1 cellular context compared by ENCODE assay signal in genomic region chr11:269146-269890, GRCh38.
TF ChIP-seq lines count a peak whose summit lies in the region.

No MANE protein-coding gene starts in this region.

TF ChIP-seq in GM12878, 131 proteins besides CTCF, POLR2A, EP300 and RAD21 (continues in another document):
- TF ChIP-seq MAX (IDR thresholded peaks at IDR 0.05; ENCODE audit: low read depth, low read length) (peak; percentile 17; the same call in 1 of the 2 replicates), CHD4 (IDR thresholded peaks at IDR 0.05) (0 out of 2 replicates have a peak, but pooled peaks have one; percentile 19), CREM (IDR thresholded peaks at IDR 0.05; ENCODE audit: low read depth) (peak; percentile 89), LARP7 (IDR thresholded peaks at IDR 0.05) (no peak), KAT2A (conservative IDR thresholded peaks at IDR 0.05; ENCODE audit: control insufficient read depth, low read depth, low read length) (no peak), CBX5 (IDR thresholded peaks at IDR 0.05; ENCODE audit: low read depth) (peak; percentile 81; the same call in 1 of the 2 replicates), REST (IDR thresholded peaks at IDR 0.05; ENCODE audit: low read depth, low read length) (no peak), ZBTB4 (CRISPR knock-in tag; IDR thresholded peaks at IDR 0.05) (no peak), ZSCAN29 (IDR thresholded peaks at IDR 0.05) (no peak), MXI1 (IDR thresholded peaks at IDR 0.05; ENCODE audit: low read depth, low read length) (no peak), RBBP5 (conservative IDR thresholded peaks at IDR 0.05) (no peak), PAX8 (IDR thresholded peaks at IDR 0.05) (no peak), STAT1 (conservative IDR thresholded peaks at IDR 0.05) (no peak), PKNOX1 (IDR thresholded peaks at IDR 0.05) (peak; percentile 94), ZBTB40 (IDR thresholded peaks at IDR 0.05; ENCODE audit: borderline replicate concordance) (no peak; the same call in 1 of the 2 replicates), PML (IDR thresholded peaks at IDR 0.05; ENCODE audit: low read length) (peak; percentile 79), BCL11A (IDR thresholded peaks at IDR 0.05; ENCODE audit: low read depth, low read length) (peak; percentile 94), EED (IDR thresholded peaks at IDR 0.05; ENCODE audit: low read depth) (peak; percentile 91), MTA3 (IDR thresholded peaks at IDR 0.05; ENCODE audit: borderline replicate concordance, low read length) (peak; percentile 97), TARDBP (IDR thresholded peaks at IDR 0.05; ENCODE audit: borderline replicate concordance) (no peak), FOXK2 (IDR thresholded peaks at IDR 0.05) (peak; percentile 91), ELK1 (IDR thresholded peaks at IDR 0.05; ENCODE audit: low read depth, low read length) (no peak), ZBTB33 (IDR thresholded peaks at IDR 0.05) (no peak), BMI1 (IDR thresholded peaks at IDR 0.05; ENCODE audit: borderline replicate concordance) (peak; percentile 85), MYB (IDR thresholded peaks at IDR 0.05; ENCODE audit: borderline replicate concordance, low read depth, low read length) (peak; percentile 84), BACH1 (IDR thresholded peaks at IDR 0.05; ENCODE audit: borderline replicate concordance) (peak; percentile 93), ZBTB11 (CRISPR knock-in tag; IDR thresholded peaks at IDR 0.05) (no peak), YBX1 (IDR thresholded peaks at IDR 0.05) (no peak), RAD51 (IDR thresholded peaks at IDR 0.05) (peak; percentile 98), IRF3 (IDR thresholded peaks at IDR 0.05) (no peak), TBL1XR1 (IDR thresholded peaks at IDR 0.05; ENCODE audit: low read depth, low read length) (peak; percentile 71; the same call in 1 of the 2 replicates), IKZF1 (conservative IDR thresholded peaks at IDR 0.05) (peak; percentile 89), GATAD2B (conservative IDR thresholded peaks at IDR 0.05; ENCODE audit: low read depth) (no peak; the same call in 1 of the 2 replicates), KLF5 (IDR thresholded peaks at IDR 0.05; ENCODE audit: partially characterized antibody) (peak; percentile 91), SIX5 (IDR thresholded peaks at IDR 0.05; ENCODE audit: low read depth, low read length, severe bottlenecking) (no peak), TCF12 (IDR thresholded peaks at IDR 0.05; ENCODE audit: low read depth, low read length) (peak; percentile 94), NFIC (IDR thresholded peaks at IDR 0.05; ENCODE audit: low read depth, low read length) (peak; percentile 96), SPI1 (IDR thresholded peaks at IDR 0.05; ENCODE audit: borderline replicate concordance, insufficient read depth, low read depth, low read length) (peak; percentile 100), ATF3 (IDR thresholded peaks at IDR 0.05; ENCODE audit: borderline replicate concordance, extremely low read depth, low read depth, low read length) (peak; percentile 53; the same call in 1 of the 2 replicates)
